In genomic region chr6:12958052-12958706, GRCh38 we compare ENCODE assay signal across 9 cellular contexts.
DNase-seq lines count a peak whose midpoint lies in the region; ATAC-seq and TF ChIP-seq lines count a peak whose summit lies in the region.
"Had no signal": no experiment of that assay in that cellular context is flagged by ENCODE, and none has a peak within 500 bp of the region (broad histone marks: within the 10 kb centered on the region; RNA-seq: fewer than 3 reads in every experiment).

No MANE protein-coding gene starts in this region.

- TF ChIP-seq CTCF in cardiac fibroblast (IDR thresholded peaks at IDR 0.05; ENCODE audit: low read depth, low read length) (no peak), type B pancreatic cell (conservative IDR thresholded peaks at IDR 0.05) (no peak)

- CTCF ChIA-PET in activated CD4-positive, alpha-beta memory T cell treated with anti-CD3 and anti-CD28 coated beads, Interleukin-2, amount 10 ng/mL, durations not matched to agents 7 days and 5 days (lab: Charles Lee), result interaction anchor here (0.9 to 1.3 kb wide), 2 partner anchors 17 to 616 kb away, joined by 3 read pairs; partner anchors contain the start of gene SIRT5
- CTCF ChIA-PET in activated CD4-positive, alpha-beta memory T cell treated with anti-CD3 and anti-CD28 coated beads for 36 hours (lab: Charles Lee), result interaction anchor here (0.6 kb wide), 1 partner anchor 46 kb away, joined by 4 read pairs; no protein-coding TSS in a partner anchor

- H3K27ac Mint-ChIP-seq in activated CD4-positive, alpha-beta memory T cell treated with anti-CD3 and anti-CD28 coated beads, Interleukin-2, amount 10 ng/mL, durations not matched to agents 7 days and 5 days, result no peak overlapping the region
- no peak overlapping the region for H3K27ac Mint-ChIP-seq in activated CD4-positive, alpha-beta memory T cell treated with anti-CD3 and anti-CD28 coated beads for 36 hours
- no peak overlapping the region for H3K27ac Mint-ChIP-seq in type B pancreatic cell

- no peaks in the 10 kb centered on the region for H3K36me3 Mint-ChIP-seq in activated CD4-positive, alpha-beta memory T cell treated with anti-CD3 and anti-CD28 coated beads, Interleukin-2, amount 10 ng/mL, durations not matched to agents 7 days and 5 days (ENCODE audit: low read depth)
- no peaks in the 10 kb centered on the region for H3K36me3 Mint-ChIP-seq in activated CD4-positive, alpha-beta memory T cell treated with anti-CD3 and anti-CD28 coated beads for 36 hours
- no peaks in the 10 kb centered on the region for H3K36me3 Mint-ChIP-seq in type B pancreatic cell

- peaks cover 38% of the 10 kb centered on the region for H3K27me3 Mint-ChIP-seq in activated CD4-positive, alpha-beta memory T cell treated with anti-CD3 and anti-CD28 coated beads, Interleukin-2, amount 10 ng/mL, durations not matched to agents 7 days and 5 days
- H3K27me3 Mint-ChIP-seq in activated CD4-positive, alpha-beta memory T cell treated with anti-CD3 and anti-CD28 coated beads for 36 hours, result peaks cover 35% of the 10 kb centered on the region
- H3K27me3 Mint-ChIP-seq in type B pancreatic cell, result peaks cover 67% of the 10 kb centered on the region

- no peaks in the 10 kb centered on the region for H3K9me3 Mint-ChIP-seq in activated CD4-positive, alpha-beta memory T cell treated with anti-CD3 and anti-CD28 coated beads, Interleukin-2, amount 10 ng/mL, durations not matched to agents 7 days and 5 days
- no peaks in the 10 kb centered on the region for H3K9me3 Mint-ChIP-seq in activated CD4-positive, alpha-beta memory T cell treated with anti-CD3 and anti-CD28 coated beads for 36 hours
- H3K9me3 Mint-ChIP-seq in type B pancreatic cell, result no peaks in the 10 kb centered on the region

- peak overlapping the region; percentile 80 for H3K4me3 Mint-ChIP-seq in activated CD4-positive, alpha-beta memory T cell treated with anti-CD3 and anti-CD28 coated beads, Interleukin-2, amount 10 ng/mL, durations not matched to agents 7 days and 5 days
- no peak overlapping the region for H3K4me3 Mint-ChIP-seq in activated CD4-positive, alpha-beta memory T cell treated with anti-CD3 and anti-CD28 coated beads for 36 hours
- H3K4me3 Mint-ChIP-seq in type B pancreatic cell, result peak overlapping the region; percentile 72

- no peak for DNase-seq in activated CD4-positive, alpha-beta memory T cell treated with anti-CD3 and anti-CD28 coated beads, Interleukin-2, amount 10 ng/mL, durations not matched to agents 7 days and 5 days
- no peak for DNase-seq in activated CD4-positive, alpha-beta memory T cell treated with anti-CD3 and anti-CD28 coated beads for 36 hours
- DNase-seq in cardiac fibroblast (ENCODE audit: low read depth in 2 of 2) (peak; percentile 26 to 41), medulla oblongata (ENCODE audit: extremely low spot score) (peak; percentile 63), type B pancreatic cell (ENCODE audit: extremely low spot score, unreplicated experiment) (no peak), cerebellar nuclear complex (lab: John Stamatoyannopoulos, UW) (no peak), HPDE6-E6E7 (ENCODE audit: extremely low spot score) (no peak)
- DNase-seq: Caco-2 had no signal

- peak overlapping the region; percentile 65 to 66 for H3K4me3 ChIP-seq in cardiac fibroblast (replicated peaks in 1 of 2; ENCODE audit: low read depth in 2 of 2, low read length in 2 of 2)

- POLR2A ChIA-PET in activated CD4-positive, alpha-beta memory T cell treated with anti-CD3 and anti-CD28 coated beads, Interleukin-2, amount 10 ng/mL, durations not matched to agents 7 days and 5 days (lab: Charles Lee), result no interaction called here
- POLR2A ChIA-PET in activated CD4-positive, alpha-beta memory T cell treated with anti-CD3 and anti-CD28 coated beads for 36 hours (lab: Charles Lee), result no interaction called here

- ATAC-seq in HG02970 (IDR thresholded peaks at IDR 0.05; ENCODE audit: low FRiP score, unreplicated experiment), result no peak

- H3K4me1 Mint-ChIP-seq in activated CD4-positive, alpha-beta memory T cell treated with anti-CD3 and anti-CD28 coated beads, Interleukin-2, amount 10 ng/mL, durations not matched to agents 7 days and 5 days, result peaks cover 32% of the 10 kb centered on the region
- H3K4me1 Mint-ChIP-seq in activated CD4-positive, alpha-beta memory T cell treated with anti-CD3 and anti-CD28 coated beads for 36 hours (ENCODE audit: low read depth), result peaks cover 28% of the 10 kb centered on the region
- peaks cover 22% of the 10 kb centered on the region for H3K4me1 Mint-ChIP-seq in type B pancreatic cell (ENCODE audit: unreplicated experiment)

- intact Hi-C loops in activated CD4-positive, alpha-beta memory T cell treated with anti-CD3 and anti-CD28 coated beads for 36 hours (cut with micrococcal nuclease), result no loop called here

Comparison
In these comparisons a context has a peak if more than half of its experiments do, and no peak if none do; other contexts are left out.
1. DNase-seq: peak in cardiac fibroblast (2 of 2) and medulla oblongata (single experiment); none in activated CD4-positive, alpha-beta memory T cell treated with anti-CD3 and anti-CD28 coated beads, Interleukin-2, amount 10 ng/mL, durations not matched to agents 7 days and 5 days (single experiment), activated CD4-positive, alpha-beta memory T cell treated with anti-CD3 and anti-CD28 coated beads for 36 hours (single experiment), type B pancreatic cell (single experiment), cerebellar nuclear complex (0 of 2) and HPDE6-E6E7 (single experiment).